8 cellular contexts compared by ENCODE assay signal in the genomic region with DNA sequence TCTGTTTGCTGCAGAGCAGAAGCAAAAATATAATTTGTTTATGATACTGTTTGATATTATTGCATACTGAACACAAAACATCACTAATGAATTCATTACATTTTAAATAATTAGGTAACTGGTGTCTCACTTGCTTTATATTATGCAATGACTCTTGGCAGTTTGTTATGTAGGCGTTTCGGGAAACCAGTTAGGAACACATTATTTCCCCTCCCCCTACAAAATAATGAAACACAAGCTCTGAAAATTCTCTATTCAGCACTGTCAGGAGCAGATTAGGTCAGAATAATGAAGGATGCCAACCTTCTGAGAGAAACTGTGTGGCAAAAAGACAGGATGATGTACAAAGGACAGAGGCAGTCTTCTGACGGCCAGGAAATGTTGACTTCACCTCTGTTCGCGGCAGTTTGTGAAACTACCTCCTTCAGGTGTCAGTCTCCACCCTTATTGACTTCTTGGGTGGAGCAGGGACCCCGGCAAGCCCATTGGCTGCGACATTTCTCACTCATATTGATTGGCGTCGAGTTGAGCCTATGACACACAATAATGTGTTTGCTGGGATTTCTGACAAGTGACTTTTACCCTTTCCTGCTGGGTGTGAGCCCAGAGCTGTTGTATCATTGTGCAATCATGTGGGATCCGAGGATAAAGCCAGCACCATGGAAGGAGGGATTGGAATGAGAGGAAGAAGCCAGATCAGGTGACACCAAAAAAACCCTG. TPM values are rescaled to one million over a fixed set of nuclear protein-coding genes. Genes with fewer than 3 reads are reported as not detected.
A peak's percentile ranks its signal among the peaks of the same experiment; 100 is the strongest.
DNase-seq lines count a peak whose midpoint lies in the region; ATAC-seq and TF ChIP-seq lines count a peak whose summit lies in the region.

No MANE protein-coding gene starts in this region.

- H2BK15ac ChIP-seq in mesendoderm (replicated peaks; ENCODE audit: low read depth), result no peak overlapping the region

- H3K27me3 ChIP-seq in mesendoderm (ENCODE audit: insufficient read depth, low read length, poor library complexity) (no peaks in the 10 kb centered on the region), uterus (no peaks in the 10 kb centered on the region)

- peak; percentile 53 for ATAC-seq in GM19467 (IDR thresholded peaks at IDR 0.05; ENCODE audit: unreplicated experiment)
- ATAC-seq in HG02642 (IDR thresholded peaks at IDR 0.05; ENCODE audit: poor library complexity, unreplicated experiment), result no peak

- no peaks in the 10 kb centered on the region for H3K9me3 ChIP-seq in uterus

- no peak overlapping the region for H3K4me2 ChIP-seq in mesendoderm (ENCODE audit: low read length)

- no peak overlapping the region for H3K4ac ChIP-seq in mesendoderm (ENCODE audit: low read depth, low read length)

- H3K4me1 ChIP-seq in mesendoderm (ENCODE audit: control insufficient read depth, low read depth, low read length) (no peaks in the 10 kb centered on the region), uterus (peaks cover 28 to 36% of the 10 kb centered on the region in 2 donors)

- H3K9ac ChIP-seq in mesendoderm (ENCODE audit: low read length), result no peak overlapping the region

- peaks cover 9% of the 10 kb centered on the region for H3K36me3 ChIP-seq in mesendoderm (ENCODE audit: control insufficient read depth, insufficient read depth, low read length)
- no peaks in the 10 kb centered on the region for H3K36me3 ChIP-seq in uterus

- no peak overlapping the region for H4K8ac ChIP-seq in mesendoderm (ENCODE audit: low read depth, low read length)

- H4K5ac ChIP-seq in mesendoderm (ENCODE audit: low read length), result no peak overlapping the region

- peaks cover 5% of the 10 kb centered on the region for H3K79me2 ChIP-seq in mesendoderm (ENCODE audit: control insufficient read depth, insufficient read depth, low read length)

- no CpG with 5 or more reads among the region's 10 CpGs for WGBS in mesendoderm (ENCODE audit: extremely low coverage, insufficient coverage, low lambda C conversion rate)

- TF ChIP-seq POLR2A in uterus (IDR thresholded peaks at IDR 0.05), result no peak

- no peak overlapping the region for H3K56ac ChIP-seq in mesendoderm (ENCODE audit: low read length)

- DNase-seq in NCI-H460 (ENCODE audit: extremely low read depth, low read depth) (peak; percentile 92), coronary artery (ENCODE audit: low spot score) (peak; percentile 84), mesendoderm (peak; percentile 83), uterus (peak; percentile 88 to 93)
- DNase-seq in activated CD4-positive, CD25-positive, alpha-beta regulatory T cell treated with anti-CD3 and anti-CD28 coated beads, Interleukin-2, amount 50 U/mL, for 72 hours, result no peak
- DNase-seq in NK-92 treated with Interleukin-12 subunit alpha and Interleukin-12 subunit beta, amount 100 ng/mL, for 24 hours (lab: John Stamatoyannopoulos, UW), result no peak

- no peak overlapping the region for H3K18ac ChIP-seq in mesendoderm (ENCODE audit: low read length)

- intact Hi-C loops in uterus (cut with DNase I; ENCODE audit: low total_unique reads), result no loop called here

- no peak overlapping the region for H3K23ac ChIP-seq in mesendoderm (ENCODE audit: low read length)

- TF ChIP-seq CTCF in coronary artery (IDR thresholded peaks at IDR 0.05), result no peak
- TF ChIP-seq CTCF in uterus (IDR thresholded peaks at IDR 0.05), result no peak

- no peak overlapping the region for H2BK120ac ChIP-seq in mesendoderm (ENCODE audit: low read depth, low read length)

- H3K4me3 ChIP-seq in coronary artery (no peak overlapping the region), mesendoderm (ENCODE audit: low read length) (no peak overlapping the region), uterus (no peak overlapping the region)

- H2AK5ac ChIP-seq in mesendoderm (ENCODE audit: low read length), result no peak overlapping the region

- H3K27ac ChIP-seq in coronary artery (peak overlapping the region; percentile 82 to 83), mesendoderm (ENCODE audit: low read depth, low read length) (no peak overlapping the region), uterus (peak overlapping the region; percentile 93 to 95)

- H2BK5ac ChIP-seq in mesendoderm (ENCODE audit: low read length), result no peak overlapping the region

- H3K79me1 ChIP-seq in mesendoderm (ENCODE audit: low read length), result peaks cover 16% of the 10 kb centered on the region

RNA-seq across cellular contexts. Expression of a gene that starts 34.0 kb away (rescaled TPM):
- 11.5 and 14.9 TPM in 2 replicates for total RNA-seq in NCI-H460 (2014; rRNA removed; shearing (Covaris generic))
- 9.0 and 14.7 TPM in 2 replicates for polyA plus RNA-seq in NCI-H460 (2014; cell fraction: nucleus; rRNA removed)
- polyA plus RNA-seq in mesendoderm (2013, experiment 1 of 2), result 30.7 TPM
- polyA plus RNA-seq in mesendoderm (2013, experiment 2 of 2), result 30.3 TPM
- total RNA-seq in uterus, result 10 to 100 TPM; 26.1 to 82.6 (median 31.0) TPM

Comparison
In these comparisons a context has a peak if more than half of its experiments do, and no peak if none do; other contexts are left out.
1. DNase-seq: peak in NCI-H460 (single experiment), coronary artery (single experiment), mesendoderm (single experiment) and uterus (2 of 2); none in activated CD4-positive, CD25-positive, alpha-beta regulatory T cell treated with anti-CD3 and anti-CD28 coated beads, Interleukin-2, amount 50 U/mL, for 72 hours (single experiment) and NK-92 treated with Interleukin-12 subunit alpha and Interleukin-12 subunit beta, amount 100 ng/mL, for 24 hours (single experiment).